In genomic region chr14:95774265-95775160, GRCh38 we compare ENCODE assay signal across 8 cellular contexts.
DNase-seq lines count a peak whose midpoint lies in the region; ATAC-seq and TF ChIP-seq lines count a peak whose summit lies in the region.

No MANE protein-coding gene starts in this region.

- H3K27me3 ChIP-seq in IMR-90 (ENCODE audit: control insufficient read depth, insufficient read depth, low read length), result no peaks in the 10 kb centered on the region
- H3K27me3 ChIP-seq in adipocyte (replicated peaks; ENCODE audit: control insufficient read depth, insufficient read depth, low read length), result peaks cover 29% of the 10 kb centered on the region

- H3K4me1 ChIP-seq in IMR-90 (ENCODE audit: control insufficient read depth, insufficient read depth, low read length) (no peaks in the 10 kb centered on the region), adipocyte (ENCODE audit: control insufficient read depth, insufficient read depth, low read length) (no peaks in the 10 kb centered on the region)

- ATAC-seq in IMR-90 (ENCODE audit: low read depth) (peak; percentile 82), HG02588 (IDR thresholded peaks at IDR 0.05; ENCODE audit: unreplicated experiment) (no peak)

- no peak overlapping the region for H2AFZ ChIP-seq in IMR-90 (replicated peaks; ENCODE audit: low read length, poor library complexity)

- no peak overlapping the region for H2BK5ac ChIP-seq in IMR-90 (ENCODE audit: low read depth, low read length, poor library complexity, severe bottlenecking)

- H2AK9ac ChIP-seq in IMR-90 (replicated peaks; ENCODE audit: low read depth, low read length, poor library complexity), result no peak overlapping the region

- H4K91ac ChIP-seq in IMR-90 (ENCODE audit: insufficient read depth, low read depth, low read length), result no peak overlapping the region

- H3K14ac ChIP-seq in IMR-90 (replicated peaks; ENCODE audit: low read depth, low read length), result no peak overlapping the region

- CTCF ChIA-PET in IMR-90 (lab: Yijun Ruan, JAX), result interaction anchor here (0.6 to 1.7 kb wide), 7 partner anchors 9 to 1811 kb away, joined by 3 to 9 read pairs (median 5); no protein-coding TSS in a partner anchor

- no peak overlapping the region for H3K27ac ChIP-seq in IMR-90 (ENCODE audit: insufficient read depth, low read length)

- H3K36me3 ChIP-seq in IMR-90 (ENCODE audit: control insufficient read depth, insufficient read depth, low read length) (no peaks in the 10 kb centered on the region), adipocyte (ENCODE audit: control insufficient read depth, insufficient read depth, low read length, severe bottlenecking) (no peaks in the 10 kb centered on the region)

- no peak overlapping the region for H3K18ac ChIP-seq in IMR-90 (ENCODE audit: low read depth, low read length)

- TF ChIP-seq POLR2A in IMR-90 (IDR thresholded peaks at IDR 0.05; ENCODE audit: low read depth, low read length), result no peak

- no peaks in the 10 kb centered on the region for H4K20me1 ChIP-seq in IMR-90 (ENCODE audit: insufficient read depth, low read length)

- 49% methylated on average over 8 of the region's 28 CpGs; no CpG with 5 or more reads in 1 of the 2 experiments for WGBS in IMR-90 (ENCODE audit: extremely low coverage in 2 of 2, insufficient read length in 1 of 2), 2 experiments

- H2BK15ac ChIP-seq in IMR-90 (ENCODE audit: low read depth, low read length), result no peak overlapping the region

- POLR2A ChIA-PET in IMR-90 (lab: Charles Lee; ENCODE audit: unreplicated experiment), result no interaction called here

- H2BK20ac ChIP-seq in IMR-90 (ENCODE audit: low read depth, low read length), result no peak overlapping the region

- dilution Hi-C loops in IMR-90 (cut with HindIII; ENCODE audit: low sequenced_read_pairs, unreplicated experiment), result loop anchor here (25.0 kb wide), 1 partner anchor 212 kb away; no protein-coding TSS in a partner anchor

- BruUV-seq in IMR-90 (replicated peaks; lab: Mats Ljungman, UMichigan), result no TSS peak

- H4K5ac ChIP-seq in IMR-90 (ENCODE audit: low read depth, low read length), result no peak overlapping the region

- H3K9me1 ChIP-seq in IMR-90 (ENCODE audit: insufficient read depth, low read length), result no peaks in the 10 kb centered on the region

- DNase-seq in EL (peak; percentile 41), IMR-90 (peak; percentile 44), SK-N-DZ (ENCODE audit: low spot score) (peak; percentile 15), adipocyte (ENCODE audit: low read depth) (peak; percentile 75), iPS-NIHi7 (ENCODE audit: extremely low spot score) (peak; percentile 79), OCI-M2 (lab: John Stamatoyannopoulos, UW; ENCODE audit: unreplicated experiment) (no peak)
- DNase-seq in stimulated activated CD4-positive, alpha-beta T cell treated with anti-CD3 and anti-CD28 coated beads, Interleukin-1b, Interleukin-23, amount 100 ng/mL, for 24 hours (ENCODE audit: low read depth in 4 of 4, low spot score in 1 of 4), result peak; percentile 31 to 47 (median 32)

- H3K79me1 ChIP-seq in IMR-90 (ENCODE audit: low read depth in 1 of 2, low read length in 2 of 2), result no peaks in the 10 kb centered on the region

- H2BK120ac ChIP-seq in IMR-90 (ENCODE audit: low read depth, low read length), result no peak overlapping the region

- H4K8ac ChIP-seq in IMR-90 (ENCODE audit: low read depth in 2 of 2, low read length in 2 of 2), result no peak overlapping the region

- peak; percentile 76 for TF ChIP-seq CTCF in IMR-90 (conservative IDR thresholded peaks at IDR 0.05; ENCODE audit: low read depth, low read length)

- no peak overlapping the region for H3K4me2 ChIP-seq in IMR-90 (ENCODE audit: low read depth, low read length)

- no peak overlapping the region for H3K56ac ChIP-seq in IMR-90 (ENCODE audit: extremely low read depth, insufficient read depth, low read length)

- intact Hi-C loops in IMR-90 (cut with micrococcal nuclease), result loop anchor here (1.0 to 10.0 kb wide), 3 partner anchors 332 to 1090 kb away; no protein-coding TSS in a partner anchor

- no peak overlapping the region for H3K23ac ChIP-seq in IMR-90 (ENCODE audit: low read depth, low read length)

- no peak overlapping the region for H2AK5ac ChIP-seq in IMR-90 (ENCODE audit: low read depth, low read length)

- H3K4me3 ChIP-seq in IMR-90 (ENCODE audit: insufficient read depth, low read depth, low read length) (no peak overlapping the region), adipocyte (ENCODE audit: low read length) (no peak overlapping the region)

- H3K4ac ChIP-seq in IMR-90 (ENCODE audit: low read depth, low read length), result no peak overlapping the region

- no peaks in the 10 kb centered on the region for H3K9me3 ChIP-seq in IMR-90 (ENCODE audit: control insufficient read depth, insufficient read depth, low read length)
- peaks cover 5% of the 10 kb centered on the region for H3K9me3 ChIP-seq in adipocyte (ENCODE audit: control insufficient read depth, low read length)

- in situ Hi-C loops in IMR-90 (cut with MboI; ENCODE audit: low sequenced_read_pairs), result loop anchor here (5.0 to 25.0 kb wide), 2 partner anchors 212 to 337 kb away; no protein-coding TSS in a partner anchor

- peak; percentile 57 for TF ChIP-seq RAD21 in IMR-90 (IDR thresholded peaks at IDR 0.05; ENCODE audit: low read length)

- H3K9ac ChIP-seq in IMR-90 (ENCODE audit: low read depth, low read length) (no peak overlapping the region), adipocyte (ENCODE audit: low read length) (no peak overlapping the region)

TF ChIP-seq in IMR-90, 13 proteins besides CTCF, POLR2A, EP300 and RAD21:
- TF ChIP-seq MXI1 (IDR thresholded peaks at IDR 0.05; ENCODE audit: borderline replicate concordance, low read depth, low read length) (no peak), RCOR1 (IDR thresholded peaks at IDR 0.05; ENCODE audit: insufficient replicate concordance, low read length) (no peak), USF2 (IDR thresholded peaks at IDR 0.05; ENCODE audit: low read depth, low read length) (no peak), BHLHE40 (IDR thresholded peaks at IDR 0.05; ENCODE audit: low read depth, low read length) (no peak), NFE2L2 (IDR thresholded peaks at IDR 0.05; ENCODE audit: low read depth, low read length) (no peak), RFX5 (IDR thresholded peaks at IDR 0.05; ENCODE audit: low read depth, low read length) (no peak), SMC3 (IDR thresholded peaks at IDR 0.05; ENCODE audit: low read depth, low read length) (peak; percentile 68), MAZ (IDR thresholded peaks at IDR 0.05; ENCODE audit: borderline replicate concordance, low read depth, low read length) (no peak), FOS (IDR thresholded peaks at IDR 0.05; ENCODE audit: low read depth, low read length) (no peak)
